In the genomic region with DNA sequence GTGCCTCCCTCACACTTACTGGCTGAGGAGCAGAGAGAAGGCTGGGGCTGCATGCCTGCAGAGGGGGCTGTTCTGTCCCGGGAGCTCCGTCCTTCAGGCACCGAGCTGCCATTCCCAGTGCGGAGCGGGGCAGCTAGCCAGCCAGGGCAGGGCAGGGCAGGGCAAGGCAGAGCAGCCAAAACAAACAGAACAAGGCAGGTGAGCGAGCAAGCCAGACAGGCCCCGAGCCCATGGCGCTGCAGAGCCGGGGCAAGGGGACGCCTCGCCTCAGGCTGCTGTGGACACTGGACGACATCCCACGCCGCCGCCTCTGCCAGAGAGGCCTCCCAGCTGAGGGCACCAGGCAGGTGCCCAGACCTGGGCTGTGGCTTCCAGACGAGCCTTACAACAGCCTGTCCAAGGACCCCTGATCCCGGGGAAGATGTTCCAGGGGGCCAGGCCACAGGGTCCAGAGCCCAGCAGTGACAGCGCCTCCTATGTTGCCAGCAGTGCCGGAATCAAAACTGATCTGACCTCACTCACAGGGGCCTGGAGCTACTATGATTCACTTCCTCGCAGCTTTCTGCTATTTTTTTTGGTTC, we compare ENCODE assay signal across 10 cellular contexts. TPM values are rescaled to one million over a fixed set of nuclear protein-coding genes. Genes with fewer than 3 reads are reported as not detected.
DNase-seq lines count a peak whose midpoint lies in the region; ATAC-seq and TF ChIP-seq lines count a peak whose summit lies in the region.
"Had no signal": no experiment of that assay in that cellular context is flagged by ENCODE, and none has a peak within 500 bp of the region (broad histone marks: within the 10 kb centered on the region; RNA-seq: fewer than 3 reads in every experiment).

No MANE protein-coding gene starts in this region.

- BruUV-seq in A673 (replicated peaks; lab: Mats Ljungman, UMichigan): no TSS peak

- H3K4me3 ChIP-seq in colonic mucosa (no peak overlapping the region), stomach smooth muscle (ENCODE audit: low read length in 2 of 2) (no peak overlapping the region), A673 (ENCODE audit: low read depth, low read length, poor library complexity, severe bottlenecking) (no peak overlapping the region)
- H3K4me3 ChIP-seq: MG63 had no signal

- intact Hi-C loops in colonic mucosa (cut with DNase I) (no loop called here), left colon (cut with DNase I, micrococcal nuclease) (no loop called here), A673 (cut with micrococcal nuclease; ENCODE audit: unreplicated experiment) (no loop called here)

- ATAC-seq in left colon: peak; percentile 91
- no peak for ATAC-seq in GM21723 (IDR thresholded peaks at IDR 0.05; ENCODE audit: unreplicated experiment)
- no peak for ATAC-seq in GM18858 (IDR thresholded peaks at IDR 0.05; ENCODE audit: unreplicated experiment)

- H3K27me3 ChIP-seq in colonic mucosa: no peaks in the 10 kb centered on the region
- no peaks in the 10 kb centered on the region for H3K27me3 ChIP-seq in stomach smooth muscle (ENCODE audit: control insufficient read depth in 1 of 2, insufficient read depth in 2 of 2, low read length in 2 of 2)
- H3K27me3 ChIP-seq in A673 (replicated peaks; ENCODE audit: insufficient read depth, low read depth, low read length, poor library complexity): no peaks in the 10 kb centered on the region
- H3K27me3 ChIP-seq: MG63 had no signal

- no peaks in the 10 kb centered on the region for H3K9me3 ChIP-seq in colonic mucosa
- no peaks in the 10 kb centered on the region for H3K9me3 ChIP-seq in stomach smooth muscle (ENCODE audit: control insufficient read depth in 2 of 2, low read length in 2 of 2)
- no peaks in the 10 kb centered on the region for H3K9me3 ChIP-seq in A673 (ENCODE audit: low read depth, low read length, poor library complexity, severe bottlenecking)
- H3K9me3 ChIP-seq: MG63 had no signal

- H3K4me1 ChIP-seq in colonic mucosa (peaks cover 8% of the 10 kb centered on the region), stomach smooth muscle (ENCODE audit: control insufficient read depth, insufficient read depth, low read length) (peaks cover 23% of the 10 kb centered on the region), A673 (ENCODE audit: insufficient read depth, low read length, poor library complexity, severe bottlenecking) (no peaks in the 10 kb centered on the region)

- H3K27ac ChIP-seq in colonic mucosa: no peak overlapping the region
- H3K27ac ChIP-seq in stomach smooth muscle (ENCODE audit: low read length): peak overlapping the region; percentile 66
- H3K27ac ChIP-seq in A673 (ENCODE audit: low read depth, low read length, poor library complexity, severe bottlenecking): no peak overlapping the region

- POLR2A ChIA-PET in HEK293T (lab: Yijun Ruan, JAX) (no interaction called here), A673 (lab: Charles Lee; ENCODE audit: low non-redundant PET) (no interaction called here)

- H3K9ac ChIP-seq in colonic mucosa (ENCODE audit: low read depth in 2 of 2, low read length in 2 of 2) (peak overlapping the region; percentile 47 to 64), stomach smooth muscle (ENCODE audit: low read length in 2 of 2) (peak overlapping the region in 1 of 2 donors; percentile 22)

- peak; percentile 54 for TF ChIP-seq CTCF in LNCAP (IDR thresholded peaks at IDR 0.05)
- TF ChIP-seq CTCF in colonic mucosa (IDR thresholded peaks at IDR 0.05): no peak
- TF ChIP-seq CTCF in A673 (conservative IDR thresholded peaks at IDR 0.05; ENCODE audit: low read depth, low read length): no peak

- CTCF ChIA-PET in HEK293T (lab: Yijun Ruan, JAX) (interaction anchor here (0.6 to 0.7 kb wide), 2 partner anchors 13 to 15 kb away, joined by 3 read pairs; no protein-coding TSS in a partner anchor), A673 (lab: Charles Lee) (no interaction called here)

- DNase-seq in colonic mucosa (peak; percentile 87), left colon (peak; percentile 84 to 86), HEK293T (ENCODE audit: extremely low spot score) (no peak), A673 (ENCODE audit: low spot score) (no peak)
- DNase-seq: activated naive CD8-positive, alpha-beta T cell treated with anti-CD3 and anti-CD28 coated beads, Interleukin-2, amount 10 ng/mL, durations not matched to agents 7 days and 5 days; MG63 had no signal

- H3K36me3 ChIP-seq in colonic mucosa (no peaks in the 10 kb centered on the region), stomach smooth muscle (ENCODE audit: control insufficient read depth in 2 of 2, insufficient read depth in 2 of 2, low read length in 2 of 2) (peaks cover 65% of the 10 kb centered on the region in 2 donors), A673 (ENCODE audit: insufficient read depth, low read length, poor library complexity, severe bottlenecking) (peaks cover 8% of the 10 kb centered on the region)

TF ChIP-seq in HEK293T, 16 proteins besides CTCF, POLR2A, EP300 and RAD21:
- TF ChIP-seq HDGF (IDR thresholded peaks at IDR 0.05; ENCODE audit: borderline replicate concordance): no peak
- no peak for TF ChIP-seq BHLHE40 (IDR thresholded peaks at IDR 0.05; ENCODE audit: borderline replicate concordance)
- no peak for TF ChIP-seq FOXK2 (IDR thresholded peaks at IDR 0.05)
- no peak for TF ChIP-seq FOXA1 (IDR thresholded peaks at IDR 0.05)
- TF ChIP-seq NFRKB (IDR thresholded peaks at IDR 0.05): no peak
- TF ChIP-seq ARNT (IDR thresholded peaks at IDR 0.05): no peak
- TF ChIP-seq, protein P1, sequence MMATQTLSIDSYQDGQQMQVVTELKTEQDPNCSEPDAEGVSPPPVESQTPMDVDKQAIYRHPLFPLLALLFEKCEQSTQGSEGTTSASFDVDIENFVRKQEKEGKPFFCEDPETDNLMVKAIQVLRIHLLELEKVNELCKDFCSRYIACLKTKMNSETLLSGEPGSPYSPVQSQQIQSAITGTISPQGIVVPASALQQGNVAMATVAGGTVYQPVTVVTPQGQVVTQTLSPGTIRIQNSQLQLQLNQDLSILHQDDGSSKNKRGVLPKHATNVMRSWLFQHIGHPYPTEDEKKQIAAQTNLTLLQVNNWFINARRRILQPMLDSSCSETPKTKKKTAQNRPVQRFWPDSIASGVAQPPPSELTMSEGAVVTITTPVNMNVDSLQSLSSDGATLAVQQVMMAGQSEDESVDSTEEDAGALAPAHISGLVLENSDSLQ (IDR thresholded peaks at IDR 0.05): no peak
- no peak for TF ChIP-seq TARDBP (IDR thresholded peaks at IDR 0.05)
- TF ChIP-seq ZNF384 (IDR thresholded peaks at IDR 0.05): no peak
- TF ChIP-seq LEF1 (IDR thresholded peaks at IDR 0.05; ENCODE audit: borderline replicate concordance): no peak
- no peak for TF ChIP-seq FOXM1 (IDR thresholded peaks at IDR 0.05; ENCODE audit: borderline replicate concordance)

RNA-seq across cellular contexts. Expression of gene NDST2, which starts 8.2 kb away (rescaled TPM):
- 10 to 100 TPM; 20.9 to 25.2 TPM for total RNA-seq in colonic mucosa
- 10 to 100 TPM; 21.4 to 24.3 TPM for total RNA-seq in left colon
- total RNA-seq in A673 (2021): 23.1 and 28.9 TPM in 2 replicates

RNA-seq across cellular contexts. Expression of gene ZSWIM8, which starts 34.2 kb away (rescaled TPM):
- total RNA-seq in colonic mucosa (10 to 100 TPM; 74.7 to 77.1 TPM), left colon (10 to 100 TPM; 60.4 to 67.1 TPM), A673 (2021) (71.3 and 81.1 TPM in 2 replicates)

RNA-seq across cellular contexts. Expression of gene CHCHD1, which starts 37.8 kb away (rescaled TPM):
- 10 to 100 TPM; 33.7 to 48.5 TPM for total RNA-seq in colonic mucosa
- total RNA-seq in left colon: 10 to 100 TPM; 26.0 to 28.5 TPM
- 37.5 and 37.7 TPM in 2 replicates for total RNA-seq in A673 (2021)

RNA-seq across cellular contexts. Expression of gene CAMK2G, which starts 54.8 kb away (rescaled TPM):
- total RNA-seq in colonic mucosa: 10 to 100 TPM; 40.0 to 45.8 TPM
- 10 to 100 TPM; 52.3 to 56.1 TPM for total RNA-seq in left colon
- total RNA-seq in A673 (2021): 32.7 and 40.3 TPM in 2 replicates

Comparison
In these comparisons a context has a peak if more than half of its experiments do, and no peak if none do; other contexts are left out.
1. DNase-seq: peak in colonic mucosa (single experiment) and left colon (2 of 2); none in HEK293T (single experiment) and A673 (single experiment).